In the genomic region with DNA sequence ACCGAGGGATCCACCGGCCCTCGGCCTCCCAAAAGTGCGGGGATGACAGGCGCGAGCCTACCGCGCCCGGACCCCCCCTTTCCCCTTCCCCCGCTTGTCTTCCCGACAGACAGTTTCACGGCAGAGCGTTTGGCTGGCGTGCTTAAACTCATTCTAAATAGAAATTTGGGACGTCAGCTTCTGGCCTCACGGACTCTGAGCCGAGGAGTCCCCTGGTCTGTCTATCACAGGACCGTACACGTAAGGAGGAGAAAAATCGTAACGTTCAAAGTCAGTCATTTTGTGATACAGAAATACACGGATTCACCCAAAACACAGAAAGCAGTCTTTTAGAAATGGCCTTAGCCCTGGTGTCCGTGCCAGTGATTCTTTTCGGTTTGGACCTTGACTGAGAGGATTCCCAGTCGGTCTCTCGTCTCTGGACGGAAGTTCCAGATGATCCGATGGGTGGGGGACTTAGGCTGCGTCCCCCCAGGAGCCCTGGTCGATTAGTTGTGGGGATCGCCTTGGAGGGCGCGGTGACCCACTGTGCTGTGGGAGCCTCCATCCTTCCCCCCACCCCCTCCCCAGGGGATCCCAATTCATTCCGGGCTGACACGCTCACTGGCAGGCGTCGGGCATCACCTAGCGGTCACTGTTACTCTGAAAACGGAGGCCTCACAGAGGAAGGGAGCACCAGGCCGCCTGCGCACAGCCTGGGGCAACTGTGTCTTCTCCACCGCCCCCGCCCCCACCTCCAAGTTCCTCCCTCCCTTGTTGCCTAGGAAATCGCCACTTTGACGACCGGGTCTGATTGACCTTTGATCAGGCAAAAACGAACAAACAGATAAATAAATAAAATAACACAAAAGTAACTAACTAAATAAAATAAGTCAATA, we compare ENCODE assay signal across 8 cellular contexts.
DNase-seq lines count a peak whose midpoint lies in the region; ATAC-seq and TF ChIP-seq lines count a peak whose summit lies in the region.
"Not testable (repeated sequence)": the region's sequence is repeated elsewhere in the genome, so short reads cannot be mapped to it uniquely, and the experiment has no call there.

No MANE protein-coding gene starts in this region.

- not testable (repeated sequence) for H3K27ac ChIP-seq in DND-41 (ENCODE audit: low read length); psoas muscle

- not testable (repeated sequence) for H3K27me3 Mint-ChIP-seq in WTC11 (ENCODE audit: low read depth)

- not testable (repeated sequence) for DNase-seq in DND-41; WTC11 (ENCODE audit: low spot score); Right ventricle myocardium superior; psoas muscle

- not testable (repeated sequence) for H3K9me3 Mint-ChIP-seq in WTC11

- H3K27me3 ChIP-seq in DND-41 (ENCODE audit: insufficient read depth, low read length, poor library complexity); psoas muscle (ENCODE audit: insufficient read depth in 3 of 3, low read length in 2 of 3): not testable (repeated sequence)

- intact Hi-C loops in Right ventricle myocardium superior (cut with DNase I); psoas muscle (cut with DNase I): not testable (repeated sequence)

- H3K4me1 ChIP-seq in DND-41 (ENCODE audit: insufficient read depth, low read length); psoas muscle: not testable (repeated sequence)

- CTCF ChIA-PET in WTC11 (lab: Charles Lee), result not testable (repeated sequence)

- H3K4me1 Mint-ChIP-seq in WTC11, result not testable (repeated sequence)

- H4K20me1 ChIP-seq in DND-41 (ENCODE audit: insufficient read depth, low read length), result not testable (repeated sequence)

- H3K36me3 ChIP-seq in DND-41 (ENCODE audit: insufficient read depth, low read length); psoas muscle (ENCODE audit: insufficient read depth in 1 of 2, low read depth in 1 of 2): not testable (repeated sequence)

- H3K4me2 ChIP-seq in DND-41 (ENCODE audit: insufficient read depth, low read length), result not testable (repeated sequence)

- H2AFZ ChIP-seq in DND-41 (ENCODE audit: low read depth, low read length), result not testable (repeated sequence)

- WGBS in psoas muscle, 3 donors, result no CpG with 5 or more reads among the region's 47 CpGs

- not testable (repeated sequence) for H3K27ac Mint-ChIP-seq in WTC11

- POLR2A ChIA-PET in WTC11 (lab: Charles Lee), result not testable (repeated sequence)

- H3K4me3 Mint-ChIP-seq in WTC11, result not testable (repeated sequence)

- H3K9ac ChIP-seq in DND-41 (ENCODE audit: low read depth, low read length), result not testable (repeated sequence)

- H3K79me2 ChIP-seq in DND-41 (ENCODE audit: insufficient read depth, low read length), result not testable (repeated sequence)

- not testable (repeated sequence) for H3K4me3 ChIP-seq in DND-41 (ENCODE audit: low read depth in 1 of 2, low read length in 2 of 2); psoas muscle

- TF ChIP-seq CTCF in DND-41 (IDR thresholded peaks at IDR 0.05; ENCODE audit: borderline replicate concordance, extremely low read depth, low read length, poor library complexity, severe bottlenecking); WTC11 (IDR thresholded peaks at IDR 0.05); psoas muscle (IDR thresholded peaks at IDR 0.05): not testable (repeated sequence)

- ATAC-seq in DND-41 (ENCODE audit: insufficient read depth, low read depth) (peak; percentile 36), GM19324 (IDR thresholded peaks at IDR 0.05; ENCODE audit: low FRiP score, unreplicated experiment) (peak; percentile 52), GM21576 (IDR thresholded peaks at IDR 0.05; ENCODE audit: unreplicated experiment) (peak; percentile 36), HG02885 (IDR thresholded peaks at IDR 0.05; ENCODE audit: poor library complexity, unreplicated experiment) (peak; percentile 42), HG03342 (IDR thresholded peaks at IDR 0.05; ENCODE audit: unreplicated experiment) (peak; percentile 43), WTC11 (peak; percentile 80), Right ventricle myocardium superior (ENCODE audit: poor library complexity) (peak; percentile 71), psoas muscle (peak; percentile 65 to 74 (median 68))

- H3K36me3 Mint-ChIP-seq in WTC11, result not testable (repeated sequence)

- H3K9me3 ChIP-seq in DND-41 (ENCODE audit: insufficient read depth, low read length, severe bottlenecking); psoas muscle: not testable (repeated sequence)
